ENCODE assay signal across 26 cellular contexts in the genomic region with DNA sequence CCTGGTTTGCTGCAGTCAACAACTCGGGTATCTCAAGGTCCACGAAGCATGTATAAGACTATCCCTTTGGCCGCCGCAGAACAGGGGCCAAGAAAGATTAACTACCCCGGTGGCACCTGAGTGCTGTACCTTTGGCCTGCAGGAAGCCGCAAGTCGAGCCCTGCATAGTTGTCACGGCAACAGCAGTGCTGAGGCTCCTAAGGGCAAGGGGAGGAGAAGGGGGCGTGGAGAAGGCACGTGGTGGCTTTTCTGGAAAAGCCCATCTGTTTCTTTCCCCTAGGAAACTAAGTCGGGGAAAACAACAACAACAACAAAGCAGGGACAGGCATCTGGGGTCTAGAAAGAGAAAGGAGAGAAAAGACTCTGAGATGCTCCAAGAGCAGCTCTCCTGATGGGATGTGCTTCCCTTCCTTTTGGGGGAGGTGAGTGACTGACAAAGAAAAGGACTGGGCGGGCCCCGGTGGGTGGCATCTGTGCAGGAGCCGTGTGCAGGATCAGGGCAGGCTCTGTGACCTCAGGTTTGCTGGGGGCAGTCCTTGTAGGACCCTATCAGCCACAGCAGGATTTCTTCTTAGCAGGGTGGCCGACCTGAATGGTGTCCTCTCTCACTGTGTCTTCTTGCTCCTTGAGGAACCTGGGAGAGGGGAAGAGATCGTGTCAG.
DNase-seq lines count a peak whose midpoint lies in the region; ATAC-seq, FAIRE-seq and TF ChIP-seq lines count a peak whose summit lies in the region.
"Had no signal": no experiment of that assay in that cellular context is flagged by ENCODE, and none has a peak within 500 bp of the region (broad histone marks: within the 10 kb centered on the region; RNA-seq: fewer than 3 reads in every experiment).

No MANE protein-coding gene starts in this region.

- H2BK15ac ChIP-seq in H1 (ENCODE audit: low read length): no peak overlapping the region
- H2BK15ac ChIP-seq in neuronal stem cell (ENCODE audit: low read length): no peak overlapping the region

- no peak overlapping the region; the same call in 1 of the 2 replicates for H3K27ac ChIP-seq in H1 (ENCODE audit: low read depth, low read length)
- H3K27ac ChIP-seq in neuronal stem cell (replicated peaks; ENCODE audit: low read length): no peak overlapping the region
- H3K27ac ChIP-seq: ascending aorta, hepatocyte, left lung, stomach, tibial nerve had no signal

- no peaks in the 10 kb centered on the region for H3K23me2 ChIP-seq in H1 (ENCODE audit: low read depth, low read length)

- in situ Hi-C loops in KBM-7 (cut with MboI; ENCODE audit: low pct_unique_long_range_greater_than_20kb, low sequenced_read_pairs): no loop called here

- H3K9ac ChIP-seq in H1 (replicated peaks in 1 of 4; ENCODE audit: extremely low read depth in 1 of 4, low read depth in 3 of 4, low read length in 3 of 4): no peak overlapping the region; a peak in 1 of 7 replicates
- H3K9ac ChIP-seq in neuronal stem cell (ENCODE audit: low read depth, low read length, poor library complexity): no peak overlapping the region

- H2BK120ac ChIP-seq in H1 (replicated peaks; ENCODE audit: low read depth, low read length) (no peak overlapping the region), neuronal stem cell (ENCODE audit: low read depth, low read length) (no peak overlapping the region)

- H3K4me2 ChIP-seq in H1 (ENCODE audit: insufficient read depth in 1 of 2, low read depth in 2 of 2, low read length in 2 of 2) (no peak overlapping the region), neuronal stem cell (ENCODE audit: insufficient read depth, low read length, poor library complexity, severe bottlenecking) (no peak overlapping the region)
- H3K4me2 ChIP-seq: hepatocyte had no signal

- no peak for TF ChIP-seq RAD21 in H1 (IDR thresholded peaks at IDR 0.05 in 1 of 2, conservative IDR thresholded peaks at IDR 0.05 in 1 of 2; ENCODE audit: low read depth in 2 of 2, low read length in 2 of 2)

- H3K9me3 ChIP-seq in H1 (ENCODE audit: insufficient read depth in 2 of 2, low read depth in 1 of 2, low read length in 1 of 2) (no peaks in the 10 kb centered on the region), neuronal stem cell (replicated peaks in 1 of 2; ENCODE audit: control insufficient read depth in 2 of 2, insufficient read depth in 1 of 2, low read depth in 1 of 2, low read length in 2 of 2) (no peaks in the 10 kb centered on the region)
- H3K9me3 ChIP-seq: ascending aorta, left lung, stomach, tibial nerve had no signal

- no peak overlapping the region for H2BK20ac ChIP-seq in H1 (ENCODE audit: low read length)

- 83% methylated on average over 14 of the region's 16 CpGs; no CpG with 5 or more reads in 1 of the 2 experiments for WGBS in H1 (ENCODE audit: extremely low coverage in 1 of 2, insufficient coverage in 1 of 2, insufficient read length in 1 of 2, insufficient replicate concordance in 2 of 2, low coverage in 1 of 2, low lambda C conversion rate in 2 of 2, missing lambda C conversion rate in 1 of 2), 2 experiments
- WGBS in neuronal stem cell (ENCODE audit: extremely low coverage in 2 of 2, insufficient read length in 2 of 2, insufficient replicate concordance in 1 of 2), 2 donors: no CpG with 5 or more reads among the region's 16 CpGs

- H3K36me3 ChIP-seq in H1 (ENCODE audit: control insufficient read depth in 2 of 4, insufficient read depth in 4 of 4, low read length in 3 of 4) (no peaks in the 10 kb centered on the region), neuronal stem cell (replicated peaks in 1 of 2; ENCODE audit: control insufficient read depth in 2 of 2, insufficient read depth in 2 of 2, low read length in 2 of 2) (no peaks in the 10 kb centered on the region)
- H3K36me3 ChIP-seq: ascending aorta had no signal

- no peak for TF ChIP-seq EP300 in H1 (IDR thresholded peaks at IDR 0.05; ENCODE audit: borderline replicate concordance in 1 of 2, low read depth in 2 of 2, low read length in 2 of 2)

- H2AK5ac ChIP-seq in H1 (ENCODE audit: low read depth, low read length): no peak overlapping the region
- no peak overlapping the region for H2AK5ac ChIP-seq in neuronal stem cell (ENCODE audit: low read depth, low read length)

- CTCF ChIA-PET in H1 (lab: Charles Lee; ENCODE audit: partially characterized antibody): interaction anchor here (0.6 to 1.0 kb wide), 2 partner anchors 179 to 285 kb away, joined by 3 read pairs; no protein-coding TSS in a partner anchor

- no peak for TF ChIP-seq POLR2A in H1 (IDR thresholded peaks at IDR 0.05; ENCODE audit: control extremely low read depth in 1 of 2, low read depth in 2 of 2, low read length in 2 of 2)

- H4K5ac ChIP-seq in H1 (ENCODE audit: insufficient read length, low read depth, low read length): no peak overlapping the region

- TF ChIP-seq CTCF in H1 (IDR thresholded peaks at IDR 0.05; ENCODE audit: control extremely low read depth in 1 of 3, insufficient read depth in 1 of 3, low read depth in 1 of 3, low read length in 3 of 3): no peak

- no peak overlapping the region for H2AFZ ChIP-seq in H1 (ENCODE audit: low read length)
- H2AFZ ChIP-seq in neuronal stem cell (ENCODE audit: low read length): no peak overlapping the region
- H2AFZ ChIP-seq: hepatocyte had no signal

- no peak overlapping the region for H2BK5ac ChIP-seq in H1 (ENCODE audit: low read depth, low read length)
- no peak overlapping the region for H2BK5ac ChIP-seq in neuronal stem cell (ENCODE audit: low read length)

- DNase-seq in DMS53 (lab: John Stamatoyannopoulos, UW): peak; percentile 70
- no peak for DNase-seq in DMS53 treated with DMSO at 0.1 percent for 48 hours (lab: John Stamatoyannopoulos, UW; ENCODE audit: unreplicated experiment)
- peak; percentile 64 for DNase-seq in NCI-H2171 (lab: John Stamatoyannopoulos, UW)
- DNase-seq in H1 (ENCODE audit: low read depth in 1 of 2, low spot score in 2 of 2): no peak
- peak; percentile 15 for DNase-seq in neuronal stem cell (ENCODE audit: low spot score)
- DNase-seq in KBM-7: no peak
- no peak for DNase-seq in urothelium cell line (ENCODE audit: low spot score)
- DNase-seq: 8988T; activated effector memory CD4-positive, alpha-beta T cell treated with Interleukin-2 at 50 U/mL for 16 hours; activated T-cell treated with anti-CD3 and anti-CD28 coated beads for 4 hours; CD8-positive, alpha-beta T cell; cortex of kidney; foreskin fibroblast; left lung; MV-4-11; PC-3; stomach; T-helper 17 cell had no signal

- ATAC-seq in HG03442 (IDR thresholded peaks at IDR 0.05; ENCODE audit: unreplicated experiment): no peak
- ATAC-seq: CD8-positive, alpha-beta T cell; esophagus mucosa; HepG2; PC-3; Right ventricle myocardium inferior; SK-N-SH treated with all-trans-retinoic acid at 6 μM for 48 hours; T-helper 17 cell had no signal

- H4K8ac ChIP-seq in H1 (ENCODE audit: extremely low read depth, insufficient read depth, low read length) (no peak overlapping the region), neuronal stem cell (ENCODE audit: low read depth, low read length) (no peak overlapping the region)

- H4K20me1 ChIP-seq in H1 (replicated peaks in 1 of 2; ENCODE audit: control insufficient read depth in 1 of 2, insufficient read depth in 2 of 2, low read length in 2 of 2): no peaks in the 10 kb centered on the region

- H3K56ac ChIP-seq in H1 (replicated peaks; ENCODE audit: insufficient read length, low read depth, low read length): no peak overlapping the region

- H3K14ac ChIP-seq in H1 (ENCODE audit: insufficient read length) (no peak overlapping the region), neuronal stem cell (ENCODE audit: low read length) (no peak overlapping the region)

- H4K91ac ChIP-seq in H1 (replicated peaks; ENCODE audit: insufficient read length, low read length) (no peak overlapping the region), neuronal stem cell (ENCODE audit: low read depth, low read length, poor library complexity) (no peak overlapping the region)

- FAIRE-seq in H1 (lab: Jason Lieb, UNC) (no peak), urothelium cell line (lab: Jason Lieb, UNC) (no peak)
- FAIRE-seq: HepG2 had no signal

- H3K79me1 ChIP-seq in H1 (ENCODE audit: low read depth, low read length) (no peaks in the 10 kb centered on the region), neuronal stem cell (ENCODE audit: low read depth, low read length) (no peaks in the 10 kb centered on the region)

- H3K27me3 ChIP-seq in H1 (replicated peaks in 1 of 4; ENCODE audit: control insufficient read depth in 3 of 4, extremely low read depth in 1 of 4, insufficient read depth in 3 of 4, low read length in 3 of 4) (peaks cover 0 to 2% (median 0%) of the 10 kb centered on the region in 4 experiments; a peak in 1 of 7 replicates), neuronal stem cell (ENCODE audit: control insufficient read depth in 3 of 3, insufficient read depth in 3 of 3, low read depth in 1 of 3, low read length in 3 of 3) (no peaks in the 10 kb centered on the region)
- H3K27me3 ChIP-seq: ascending aorta, hepatocyte, left lung, stomach, tibial nerve had no signal

- POLR2A ChIA-PET in H1 (lab: Charles Lee; ENCODE audit: partially characterized antibody): interaction anchor here (1.1 kb wide), 1 partner anchor 9 kb away, joined by 5 read pairs; no protein-coding TSS in a partner anchor

- H3K18ac ChIP-seq in H1 (ENCODE audit: extremely low read depth, low read length) (no peak overlapping the region), neuronal stem cell (ENCODE audit: low read length) (peak overlapping the region; percentile 84)

- H3K23ac ChIP-seq in H1 (ENCODE audit: insufficient read length) (no peak overlapping the region), neuronal stem cell (ENCODE audit: low read depth, low read length, poor library complexity) (no peak overlapping the region)

- H2BK12ac ChIP-seq in H1 (ENCODE audit: low read depth, low read length) (no peak overlapping the region; the same call in 1 of the 2 replicates), neuronal stem cell (ENCODE audit: low read length) (no peak overlapping the region)

- H3K79me2 ChIP-seq in H1 (ENCODE audit: control insufficient read depth in 1 of 2, insufficient read depth in 2 of 2, low read length in 2 of 2): no peaks in the 10 kb centered on the region
- H3K79me2 ChIP-seq: hepatocyte had no signal

- H3K4ac ChIP-seq in H1 (replicated peaks; ENCODE audit: insufficient read length, low read depth, low read length) (no peak overlapping the region), neuronal stem cell (ENCODE audit: low read length) (no peak overlapping the region)

- H3K4me1 ChIP-seq in H1 (replicated peaks in 1 of 4; ENCODE audit: control insufficient read depth in 3 of 4, insufficient read depth in 4 of 4, low read length in 3 of 4) (peaks cover 0 to 3% (median 0%) of the 10 kb centered on the region in 4 experiments; a peak in 2 of 7 replicates), neuronal stem cell (ENCODE audit: control insufficient read depth in 2 of 2, insufficient read depth in 1 of 2, low read depth in 1 of 2, low read length in 2 of 2) (peaks cover 9 to 10% of the 10 kb centered on the region in 2 donors)
- H3K4me1 ChIP-seq: left lung, stomach, tibial nerve had no signal

- no peak overlapping the region for H3K4me3 ChIP-seq in H1 (ENCODE audit: extremely low read depth in 1 of 4, insufficient read depth in 2 of 4, low read depth in 3 of 4, low read length in 4 of 4)
- no peak overlapping the region for H3K4me3 ChIP-seq in neuronal stem cell (ENCODE audit: low read length in 2 of 2)
- H3K4me3 ChIP-seq: ascending aorta, hepatocyte, left lung, stomach, tibial nerve had no signal

Comparison
In these comparisons a context has a peak if more than half of its experiments do, and no peak if none do; other contexts are left out.
1. DNase-seq: peak in DMS53 (single experiment), NCI-H2171 (single experiment) and neuronal stem cell (single experiment); none in DMS53 treated with DMSO at 0.1 percent for 48 hours (single experiment), H1 (0 of 2), KBM-7 (single experiment) and urothelium cell line (single experiment).